8 cellular contexts compared by ENCODE assay signal in the genomic region with DNA sequence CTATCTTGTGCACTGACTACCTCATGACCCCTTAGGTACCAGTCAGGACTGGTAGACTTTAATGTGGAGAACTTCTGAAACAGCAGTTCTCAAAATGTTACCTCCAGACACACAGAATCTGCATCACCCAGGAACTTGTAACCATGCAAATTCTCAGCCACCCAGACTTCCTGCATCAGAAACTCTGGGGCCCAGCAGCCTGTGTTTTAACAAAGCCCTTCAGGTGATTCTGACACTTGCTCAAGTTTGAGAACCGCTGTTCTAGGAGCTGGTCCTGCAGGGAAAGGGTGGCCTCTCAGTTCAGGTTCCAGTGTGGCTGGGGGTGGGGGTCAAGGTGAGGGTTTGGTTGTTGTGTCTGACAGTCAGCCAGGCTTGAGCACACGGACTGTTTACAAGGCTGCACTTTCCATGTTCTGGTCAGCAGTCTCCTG. TPM values are rescaled to one million over a fixed set of nuclear protein-coding genes. Genes with fewer than 3 reads are reported as not detected.
A peak's percentile ranks its signal among the peaks of the same experiment; 100 is the strongest.
DNase-seq lines count a peak whose midpoint lies in the region; ATAC-seq and TF ChIP-seq lines count a peak whose summit lies in the region.

No MANE protein-coding gene starts in this region.

- peaks cover 27% of the 10 kb centered on the region for H3K79me2 ChIP-seq in hepatocyte

- H3K36me3 ChIP-seq in hepatocyte (replicated peaks; ENCODE audit: insufficient read depth, low read depth), result no peaks in the 10 kb centered on the region

- no peak for TF ChIP-seq CTCF in hepatocyte (IDR thresholded peaks at IDR 0.05; ENCODE audit: poor library complexity)

- peaks cover 18% of the 10 kb centered on the region for H3K4me1 ChIP-seq in hepatocyte (ENCODE audit: insufficient read depth)

- WGBS in hepatocyte (ENCODE audit: low lambda C conversion rate, missing lambda C conversion rate), result 85% methylated on average over 2 of the region's 2 CpGs

- no peaks in the 10 kb centered on the region for H3K27me3 Mint-ChIP-seq in T-helper 2 cell treated with Interferon-gamma antibody and Interleukin-4, amounts not matched to agents 5 μg/mL and 100 μg/mL, for 36 hours (ENCODE audit: low read depth)

- peaks cover 20% of the 10 kb centered on the region for H3K4me1 Mint-ChIP-seq in T-helper 2 cell treated with Interferon-gamma antibody and Interleukin-4, amounts not matched to agents 5 μg/mL and 100 μg/mL, for 36 hours (ENCODE audit: low read depth)

- no peak overlapping the region for H2AFZ ChIP-seq in hepatocyte

- H3K4me2 ChIP-seq in hepatocyte, result peak overlapping the region; percentile 90

- H3K4me3 ChIP-seq in hepatocyte, result no peak overlapping the region

- no peak overlapping the region for H3K27ac ChIP-seq in hepatocyte

- H3K9me2 ChIP-seq in hepatocyte (replicated peaks; ENCODE audit: insufficient read depth), result no peaks in the 10 kb centered on the region

- H3K36me3 Mint-ChIP-seq in T-helper 2 cell treated with Interferon-gamma antibody and Interleukin-4, amounts not matched to agents 5 μg/mL and 100 μg/mL, for 36 hours (ENCODE audit: low read depth), result peaks cover 57% of the 10 kb centered on the region

- peak overlapping the region; percentile 99 for H3K27ac Mint-ChIP-seq in T-helper 2 cell treated with Interferon-gamma antibody and Interleukin-4, amounts not matched to agents 5 μg/mL and 100 μg/mL, for 36 hours

- peak; percentile 20 for DNase-seq in T-helper 2 cell treated with Interferon-gamma antibody and Interleukin-4, amounts not matched to agents 5 μg/mL and 100 μg/mL, for 36 hours (ENCODE audit: low spot score)
- DNase-seq in hepatocyte (ENCODE audit: low spot score), result no peak
- peak; percentile 42 for DNase-seq in ureter (ENCODE audit: low spot score)
- DNase-seq in AG20443 (ENCODE audit: low spot score), result no peak
- no peak for DNase-seq in SKM-1 treated with dmso at 0.1 percent for 144 hours (lab: John Stamatoyannopoulos, UW; ENCODE audit: unreplicated experiment)
- no peak for DNase-seq in foreskin melanocyte

- H3K4me3 Mint-ChIP-seq in T-helper 2 cell treated with Interferon-gamma antibody and Interleukin-4, amounts not matched to agents 5 μg/mL and 100 μg/mL, for 36 hours, result peak overlapping the region; percentile 97

- H3K27me3 ChIP-seq in hepatocyte, result no peaks in the 10 kb centered on the region

- no peaks in the 10 kb centered on the region for H4K20me1 ChIP-seq in hepatocyte (ENCODE audit: insufficient read depth, poor library complexity, severe bottlenecking)

- peaks cover 14% of the 10 kb centered on the region for H3K9me3 ChIP-seq in hepatocyte (ENCODE audit: low read depth)

- ATAC-seq in GM18870 (IDR thresholded peaks at IDR 0.05; ENCODE audit: unreplicated experiment) (peak; percentile 56), HG02763 (IDR thresholded peaks at IDR 0.05; ENCODE audit: unreplicated experiment) (peak; percentile 39)

- H3K9me3 Mint-ChIP-seq in T-helper 2 cell treated with Interferon-gamma antibody and Interleukin-4, amounts not matched to agents 5 μg/mL and 100 μg/mL, for 36 hours, result peaks cover 4% of the 10 kb centered on the region

RNA-seq across cellular contexts. Expression of a gene that starts 28.4 kb away (rescaled TPM):
- total RNA-seq in hepatocyte (30.0 and 31.7 TPM in 2 replicates), ureter (44.8 TPM)
- 13.5 and 18.0 TPM in 2 replicates for polyA plus RNA-seq in hepatocyte

RNA-seq across cellular contexts. Expression of a gene that starts 30.0 kb away (rescaled TPM):
- total RNA-seq in hepatocyte (137 and 152 TPM in 2 replicates), ureter (151 TPM)
- 149 and 151 TPM in 2 replicates for polyA plus RNA-seq in hepatocyte

Comparison
In these comparisons a context has a peak if more than half of its experiments do, and no peak if none do; other contexts are left out.
1. DNase-seq: peak in T-helper 2 cell treated with Interferon-gamma antibody and Interleukin-4, amounts not matched to agents 5 μg/mL and 100 μg/mL, for 36 hours (single experiment) and ureter (single experiment); none in hepatocyte (single experiment), AG20443 (single experiment), SKM-1 treated with dmso at 0.1 percent for 144 hours (single experiment) and foreskin melanocyte (single experiment).